ENCODE assay signal across 9 cellular contexts in genomic region chr6:11317885-11318771, GRCh38.
DNase-seq lines count a peak whose midpoint lies in the region; ATAC-seq, FAIRE-seq and TF ChIP-seq lines count a peak whose summit lies in the region.
"Had no signal": no experiment of that assay in that cellular context is flagged by ENCODE, and none has a peak within 500 bp of the region (broad histone marks: within the 10 kb centered on the region; RNA-seq: fewer than 3 reads in every experiment).

No MANE protein-coding gene starts in this region.

- no peak overlapping the region for H2AFZ ChIP-seq in MM.1S (ENCODE audit: low read length)

- peaks cover 3% of the 10 kb centered on the region; the same call in 1 of the 2 replicates for H3K79me2 ChIP-seq in MM.1S (ENCODE audit: low read length)

- no peaks in the 10 kb centered on the region for H3K9me2 ChIP-seq in MM.1S (replicated peaks; ENCODE audit: insufficient read depth, low read length)

- no peak for TF ChIP-seq CTCF in MM.1S (IDR thresholded peaks at IDR 0.05; ENCODE audit: low read length)

- DNase-seq in GF-D8 (lab: John Stamatoyannopoulos, UW) (peak; percentile 41), RCC 7860 (ENCODE audit: low spot score) (peak; percentile 99), iPS-NIHi11 (ENCODE audit: low spot score) (peak; percentile 47), NCI-H1930 (lab: John Stamatoyannopoulos, UW) (no peak), MM.1S (no peak)

- no peaks in the 10 kb centered on the region for H3K36me3 ChIP-seq in MM.1S (replicated peaks; ENCODE audit: insufficient read depth, low read length)

- no peaks in the 10 kb centered on the region for H3K4me1 ChIP-seq in MM.1S (ENCODE audit: low read length)

- peak; percentile 79 for FAIRE-seq in RCC 7860 (lab: Jason Lieb, UNC)

- no peaks in the 10 kb centered on the region for H3K27me3 ChIP-seq in MM.1S (replicated peaks; ENCODE audit: insufficient read depth, low read length)

- no peaks in the 10 kb centered on the region for H3K9me3 Mint-ChIP-seq in activated naive CD8-positive, alpha-beta T cell (ENCODE audit: low read depth)

- H3K4me1 Mint-ChIP-seq in activated naive CD8-positive, alpha-beta T cell (ENCODE audit: low read depth): peaks cover 46% of the 10 kb centered on the region

- H3K27ac ChIP-seq in skin epidermis (peak overlapping the region in 19 of 21 experiments; percentile 23 to 84 (median 62)), MM.1S (ENCODE audit: low read length) (no peak overlapping the region)
- H3K27ac ChIP-seq: SK-N-MC had no signal

- no peaks in the 10 kb centered on the region for H4K20me1 ChIP-seq in MM.1S (ENCODE audit: insufficient read depth, low read length)

- H3K27ac Mint-ChIP-seq in activated naive CD8-positive, alpha-beta T cell: peak overlapping the region; percentile 96

- H3K4me2 ChIP-seq in MM.1S (ENCODE audit: low read depth, low read length): no peak overlapping the region

- peak; percentile 58 for ATAC-seq in HG02759 (IDR thresholded peaks at IDR 0.05; ENCODE audit: unreplicated experiment)

- H3K9me3 ChIP-seq in MM.1S (replicated peaks; ENCODE audit: insufficient read depth, low read length): no peaks in the 10 kb centered on the region

- H3K9ac ChIP-seq in MM.1S (ENCODE audit: low read length): no peak overlapping the region

- peaks cover 48% of the 10 kb centered on the region for H3K36me3 Mint-ChIP-seq in activated naive CD8-positive, alpha-beta T cell

- H3K4me3 ChIP-seq in skin epidermis: no peak overlapping the region
- no peak overlapping the region for H3K4me3 ChIP-seq in MM.1S (ENCODE audit: low read length)
- H3K4me3 ChIP-seq: SK-N-MC had no signal

- H3K4me3 Mint-ChIP-seq in activated naive CD8-positive, alpha-beta T cell: peak overlapping the region; percentile 36

- H3K27me3 Mint-ChIP-seq in activated naive CD8-positive, alpha-beta T cell: no peaks in the 10 kb centered on the region

- no peaks in the 10 kb centered on the region for H3F3A ChIP-seq in MM.1S (ENCODE audit: insufficient read depth, low read length)

Comparison
In these comparisons a context has a peak if more than half of its experiments do, and no peak if none do; other contexts are left out.
1. DNase-seq: peak in GF-D8 (single experiment), RCC 7860 (single experiment) and iPS-NIHi11 (single experiment); none in NCI-H1930 (0 of 2) and MM.1S (single experiment).